In the genomic region with DNA sequence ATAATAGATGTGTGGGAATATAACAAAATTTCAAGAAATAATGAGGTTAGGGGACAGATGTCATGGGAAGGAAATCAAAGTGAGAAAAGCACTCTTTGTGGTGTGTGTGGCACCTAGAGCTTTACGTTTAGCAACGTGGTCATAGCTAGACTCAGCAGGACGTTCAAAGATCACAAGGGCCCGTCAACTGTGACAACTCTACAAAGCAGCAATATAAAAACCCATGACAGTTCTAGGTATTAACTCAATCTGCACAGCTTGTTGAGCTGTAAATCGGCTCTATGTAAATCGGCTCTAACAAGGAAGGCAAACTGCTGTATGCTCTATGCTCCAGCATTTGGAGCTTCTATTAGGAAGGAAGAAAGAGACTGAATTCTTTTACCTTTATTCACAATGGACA, we compare ENCODE assay signal across 1 cellular context.
TF ChIP-seq lines count a peak whose summit lies in the region.

No MANE protein-coding gene starts in this region.

TF ChIP-seq in GM12878, 131 proteins besides CTCF, POLR2A, EP300 and RAD21:
- TF ChIP-seq, protein P1, sequence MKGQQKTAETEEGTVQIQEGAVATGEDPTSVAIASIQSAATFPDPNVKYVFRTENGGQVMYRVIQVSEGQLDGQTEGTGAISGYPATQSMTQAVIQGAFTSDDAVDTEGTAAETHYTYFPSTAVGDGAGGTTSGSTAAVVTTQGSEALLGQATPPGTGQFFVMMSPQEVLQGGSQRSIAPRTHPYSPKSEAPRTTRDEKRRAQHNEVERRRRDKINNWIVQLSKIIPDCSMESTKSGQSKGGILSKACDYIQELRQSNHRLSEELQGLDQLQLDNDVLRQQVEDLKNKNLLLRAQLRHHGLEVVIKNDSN (IDR thresholded peaks at IDR 0.05; ENCODE audit: borderline replicate concordance, extremely low read length, insufficient read depth, low read depth, low read length) = no peak
- TF ChIP-seq RUNX3 (IDR thresholded peaks at IDR 0.05; ENCODE audit: low read length) (peak; percentile 35; the same call in 1 of the 2 replicates), TCF7 (IDR thresholded peaks at IDR 0.05; ENCODE audit: borderline replicate concordance) (peak; percentile 80; the same call in 1 of the 2 replicates)
- TF ChIP-seq, protein P2, sequence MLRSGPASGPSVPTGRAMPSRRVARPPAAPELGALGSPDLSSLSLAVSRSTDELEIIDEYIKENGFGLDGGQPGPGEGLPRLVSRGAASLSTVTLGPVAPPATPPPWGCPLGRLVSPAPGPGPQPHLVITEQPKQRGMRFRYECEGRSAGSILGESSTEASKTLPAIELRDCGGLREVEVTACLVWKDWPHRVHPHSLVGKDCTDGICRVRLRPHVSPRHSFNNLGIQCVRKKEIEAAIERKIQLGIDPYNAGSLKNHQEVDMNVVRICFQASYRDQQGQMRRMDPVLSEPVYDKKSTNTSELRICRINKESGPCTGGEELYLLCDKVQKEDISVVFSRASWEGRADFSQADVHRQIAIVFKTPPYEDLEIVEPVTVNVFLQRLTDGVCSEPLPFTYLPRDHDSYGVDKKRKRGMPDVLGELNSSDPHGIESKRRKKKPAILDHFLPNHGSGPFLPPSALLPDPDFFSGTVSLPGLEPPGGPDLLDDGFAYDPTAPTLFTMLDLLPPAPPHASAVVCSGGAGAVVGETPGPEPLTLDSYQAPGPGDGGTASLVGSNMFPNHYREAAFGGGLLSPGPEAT (IDR thresholded peaks at IDR 0.05; ENCODE audit: low read depth) = no peak
TF ChIP-seq in GM12878: peak in this region for 2.
